Comparison of ENCODE assay signal across 19 cellular contexts in genomic region chr2:26670171-26670570, GRCh38. TPM values are rescaled to one million over a fixed set of nuclear protein-coding genes. Genes with fewer than 3 reads are reported as not detected.
DNase-seq lines count a peak whose midpoint lies in the region; ATAC-seq and TF ChIP-seq lines count a peak whose summit lies in the region.
"Had no signal": no experiment of that assay in that cellular context is flagged by ENCODE, and none has a peak within 500 bp of the region (broad histone marks: within the 10 kb centered on the region; RNA-seq: fewer than 3 reads in every experiment).

No MANE protein-coding gene starts in this region.

- in situ Hi-C loops in mammary epithelial cell (cut with MboI; ENCODE audit: low sequenced_read_pairs in 2 of 2) = no loop called here

- WGBS in mammary epithelial cell (ENCODE audit: low coverage, missing lambda C conversion rate) = 41% methylated on average over 3 of the region's 3 CpGs

- no peaks in the 10 kb centered on the region for H4K20me1 ChIP-seq in mammary epithelial cell (ENCODE audit: insufficient read depth, low read length)

- ATAC-seq in Right ventricle myocardium superior (ENCODE audit: poor library complexity) = no peak
- ATAC-seq in activated T-cell treated with anti-CD3 and anti-CD28 coated beads, Interleukin-2, amount 50 U/mL, for 72 hours (replicated peaks in 1 of 2) = no peak

- no peaks in the 10 kb centered on the region for H3K79me2 ChIP-seq in mammary epithelial cell (ENCODE audit: insufficient read depth, low read length)

- no peaks in the 10 kb centered on the region for H3K36me3 Mint-ChIP-seq in activated T-cell treated with anti-CD3 and anti-CD28 coated beads, Interleukin-2, amount 50 U/mL, for 72 hours (ENCODE audit: insufficient read depth in 2 of 2)
- no peaks in the 10 kb centered on the region for H3K36me3 Mint-ChIP-seq in progenitor cell of endocrine pancreas (ENCODE audit: insufficient read depth)

- dilution Hi-C loops in mammary epithelial cell (cut with HindIII; ENCODE audit: low sequenced_read_pairs) = loop anchor here (5.0 kb wide), 1 partner anchor 33 kb away; no protein-coding TSS in a partner anchor

- intact Hi-C loops in cardiac septum (cut with DNase I) (no loop called here), Right ventricle myocardium superior (cut with DNase I) (no loop called here), mammary epithelial cell (cut with micrococcal nuclease) (no loop called here)

- no peak overlapping the region for H3K27ac Mint-ChIP-seq in activated T-cell treated with anti-CD3 and anti-CD28 coated beads, Interleukin-2, amount 50 U/mL, for 72 hours
- no peak overlapping the region for H3K27ac Mint-ChIP-seq in progenitor cell of endocrine pancreas
- H3K27ac Mint-ChIP-seq: CD8-positive, alpha-beta memory T cell had no signal

- BruUV-seq in mammary epithelial cell (replicated peaks; lab: Mats Ljungman, UMichigan) = no TSS peak

- H2AFZ ChIP-seq in mammary epithelial cell (ENCODE audit: low read depth, low read length) = no peak overlapping the region

- H3K9me3 ChIP-seq in mammary epithelial cell (replicated peaks; ENCODE audit: insufficient read depth, low read length) = no peaks in the 10 kb centered on the region

- no peaks in the 10 kb centered on the region for H3K4me1 Mint-ChIP-seq in activated T-cell treated with anti-CD3 and anti-CD28 coated beads, Interleukin-2, amount 50 U/mL, for 72 hours (ENCODE audit: low read depth)
- no peaks in the 10 kb centered on the region for H3K4me1 Mint-ChIP-seq in progenitor cell of endocrine pancreas (ENCODE audit: low read depth)
- H3K4me1 Mint-ChIP-seq: CD8-positive, alpha-beta memory T cell had no signal

- H3K4me3 ChIP-seq in mammary epithelial cell (replicated peaks in 1 of 3; ENCODE audit: insufficient read depth in 1 of 3, low read depth in 2 of 3, low read length in 3 of 3) = no peak overlapping the region

- no peaks in the 10 kb centered on the region for H3K36me3 ChIP-seq in mammary epithelial cell (ENCODE audit: insufficient read depth, low read length)
- H3K36me3 ChIP-seq: WERI-Rb-1 had no signal

- peaks cover 39% of the 10 kb centered on the region for H3K27me3 Mint-ChIP-seq in activated T-cell treated with anti-CD3 and anti-CD28 coated beads, Interleukin-2, amount 50 U/mL, for 72 hours (ENCODE audit: low read depth)
- peaks cover 32% of the 10 kb centered on the region for H3K27me3 Mint-ChIP-seq in progenitor cell of endocrine pancreas

- H3K4me2 ChIP-seq in mammary epithelial cell (ENCODE audit: insufficient read depth, low read depth, low read length) = no peak overlapping the region

- DNase-seq in cardiac septum (ENCODE audit: low spot score) (peak; percentile 7), Right ventricle myocardium superior (no peak), mammary epithelial cell (peak; percentile 44), mesenteric fat pad (ENCODE audit: low spot score) (peak; percentile 64), GM10248 (ENCODE audit: extremely low spot score) (no peak), progenitor cell of endocrine pancreas (ENCODE audit: low spot score, unreplicated experiment) (no peak)
- DNase-seq in activated T-cell treated with anti-CD3 and anti-CD28 coated beads, Interleukin-2, amount 50 U/mL, for 72 hours = no peak
- no peak for DNase-seq in stimulated activated CD4-positive, alpha-beta T cell treated with anti-CD3 and anti-CD28 coated beads, Interleukin-4, amount 100 ng/mL, for 4 hours
- DNase-seq: activated CD8-positive, alpha-beta memory T cell treated with anti-CD3 and anti-CD28 coated beads for 24 hours; CD8-positive, alpha-beta memory T cell; effector memory CD4-positive, alpha-beta T cell; foreskin melanocyte; Kasumi-1; NCI-H1694; occipital lobe; OCI-M1; WERI-Rb-1 had no signal

- TF ChIP-seq CTCF in mammary epithelial cell (conservative IDR thresholded peaks at IDR 0.05 in 1 of 2, IDR thresholded peaks at IDR 0.05 in 1 of 2; ENCODE audit: extremely low read depth in 1 of 2, insufficient read depth in 1 of 2, low read depth in 1 of 2, low read length in 2 of 2) = no peak
- TF ChIP-seq CTCF in GM10248 (IDR thresholded peaks at IDR 0.05; ENCODE audit: control extremely low read depth, extremely low read depth, low read depth, missing control alignments) = no peak
- TF ChIP-seq CTCF in progenitor cell of endocrine pancreas (IDR thresholded peaks at IDR 0.05; ENCODE audit: unreplicated experiment) = no peak

- H3K9ac ChIP-seq in mammary epithelial cell (ENCODE audit: insufficient read depth, low read length) = no peak overlapping the region

- peaks cover 0 to 2% of the 10 kb centered on the region in 2 donors for H3K9me3 Mint-ChIP-seq in activated T-cell treated with anti-CD3 and anti-CD28 coated beads, Interleukin-2, amount 50 U/mL, for 72 hours
- H3K9me3 Mint-ChIP-seq in progenitor cell of endocrine pancreas (ENCODE audit: low read depth) = peaks cover 9% of the 10 kb centered on the region

- CTCF ChIA-PET in mammary epithelial cell (lab: Charles Lee; ENCODE audit: low non-redundant PET) = no interaction called here
- CTCF ChIA-PET in GM10248 (lab: Yijun Ruan, JAX) = interaction anchor here (2.5 kb wide), 1 partner anchor 11 kb away, joined by 7 read pairs; no protein-coding TSS in a partner anchor

- no peak overlapping the region for H3K27ac ChIP-seq in mammary epithelial cell (ENCODE audit: insufficient read depth, low read depth, low read length)
- H3K27ac ChIP-seq: 22Rv1, WERI-Rb-1 had no signal

- POLR2A ChIA-PET in GM10248 (lab: Yijun Ruan, JAX) = no interaction called here

- no peaks in the 10 kb centered on the region for H3K27me3 ChIP-seq in mammary epithelial cell (ENCODE audit: insufficient read depth, low read length)

- H3K4me1 ChIP-seq in mammary epithelial cell (ENCODE audit: insufficient read depth, low read length) = peaks cover 5% of the 10 kb centered on the region

- no peak overlapping the region for H3K4me3 Mint-ChIP-seq in activated T-cell treated with anti-CD3 and anti-CD28 coated beads, Interleukin-2, amount 50 U/mL, for 72 hours
- H3K4me3 Mint-ChIP-seq in progenitor cell of endocrine pancreas (ENCODE audit: low read depth) = no peak overlapping the region
- H3K4me3 Mint-ChIP-seq: CD8-positive, alpha-beta memory T cell had no signal

RNA-seq across cellular contexts. Expression of gene KCNK3, which starts 22.4 kb away (rescaled TPM):
- total RNA-seq in cardiac septum (0.70 TPM), Right ventricle myocardium superior (2.7 TPM), mammary epithelial cell (under 1 TPM; 0.07 to 0.17 TPM), mesenteric fat pad (1.9 TPM), progenitor cell of endocrine pancreas (1.2 and 1.5 TPM in 2 replicates)
- polyA plus RNA-seq in mammary epithelial cell = 0.17 TPM
- not detected for polyA minus RNA-seq in mammary epithelial cell
- total RNA-seq in activated T-cell treated with anti-CD3 and anti-CD28 coated beads, Interleukin-2, amount 50 U/mL, for 72 hours = not detected
- total RNA-seq: CD8-positive, alpha-beta memory T cell had no signal
- polyA plus RNA-seq: CD8-positive, alpha-beta memory T cell had no signal

RNA-seq across cellular contexts. Expression of gene CIB4, which starts 29.0 kb away (rescaled TPM):
- total RNA-seq in cardiac septum = not detected
- total RNA-seq in Right ventricle myocardium superior = not detected
- not detected for total RNA-seq in mammary epithelial cell
- not detected for polyA plus RNA-seq in mammary epithelial cell
- not detected for polyA minus RNA-seq in mammary epithelial cell
- total RNA-seq in mesenteric fat pad = not detected
- total RNA-seq in activated T-cell treated with anti-CD3 and anti-CD28 coated beads, Interleukin-2, amount 50 U/mL, for 72 hours = not detected
- not detected in 2 replicates for total RNA-seq in progenitor cell of endocrine pancreas
- total RNA-seq: CD8-positive, alpha-beta memory T cell; NCI-H460; occipital lobe had no signal
- polyA plus RNA-seq: CD8-positive, alpha-beta memory T cell had no signal

Comparison
In these comparisons a context has a peak if more than half of its experiments do, and no peak if none do; other contexts are left out.
1. DNase-seq: peak in cardiac septum (single experiment), mammary epithelial cell (single experiment) and mesenteric fat pad (single experiment); none in Right ventricle myocardium superior (single experiment), GM10248 (single experiment), activated T-cell treated with anti-CD3 and anti-CD28 coated beads, Interleukin-2, amount 50 U/mL, for 72 hours (0 of 2), progenitor cell of endocrine pancreas (single experiment) and stimulated activated CD4-positive, alpha-beta T cell treated with anti-CD3 and anti-CD28 coated beads, Interleukin-4, amount 100 ng/mL, for 4 hours (0 of 2).